Comparison of ENCODE assay signal across 9 cellular contexts in the genomic region with DNA sequence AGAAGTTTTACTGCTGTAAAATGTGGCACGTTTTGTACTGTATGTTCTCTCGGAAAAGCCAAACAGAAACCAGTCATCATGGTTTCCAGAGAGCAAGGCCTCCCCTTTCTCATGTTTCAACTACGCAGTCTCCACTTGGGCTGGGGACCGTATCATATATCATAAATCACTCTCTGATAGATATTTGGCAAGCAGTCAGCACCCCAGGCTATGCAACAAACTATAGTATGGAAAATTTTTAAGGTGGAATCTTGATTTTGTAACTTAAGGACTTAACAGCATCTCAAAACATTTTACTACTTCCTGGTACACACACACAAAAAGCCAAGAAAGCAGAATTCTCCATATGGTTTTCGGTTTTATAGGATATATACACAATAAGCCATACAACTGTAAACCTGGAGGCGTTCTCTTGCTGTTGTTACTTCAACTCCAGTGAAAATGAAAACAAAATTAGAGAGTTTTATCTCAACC.
A peak's percentile ranks its signal among the peaks of the same experiment; 100 is the strongest.
DNase-seq lines count a peak whose midpoint lies in the region; ATAC-seq and TF ChIP-seq lines count a peak whose summit lies in the region.
"Had no signal": no experiment of that assay in that cellular context is flagged by ENCODE, and none has a peak within 500 bp of the region (broad histone marks: within the 10 kb centered on the region; RNA-seq: fewer than 3 reads in every experiment).

No MANE protein-coding gene starts in this region.

- H3K4me1 Mint-ChIP-seq in stimulated activated naive CD8-positive, alpha-beta T cell treated with anti-CD3 and anti-CD28 coated beads, Interleukin-15, amount 100 ng/mL, for 72 hours = no peaks in the 10 kb centered on the region

- no peak overlapping the region for H3K4me3 Mint-ChIP-seq in stimulated activated naive CD8-positive, alpha-beta T cell treated with anti-CD3 and anti-CD28 coated beads, Interleukin-15, amount 100 ng/mL, for 72 hours

- H3K27me3 Mint-ChIP-seq in stimulated activated naive CD8-positive, alpha-beta T cell treated with anti-CD3 and anti-CD28 coated beads, Interleukin-15, amount 100 ng/mL, for 72 hours = no peaks in the 10 kb centered on the region

- H3K27ac Mint-ChIP-seq in stimulated activated naive CD8-positive, alpha-beta T cell treated with anti-CD3 and anti-CD28 coated beads, Interleukin-15, amount 100 ng/mL, for 72 hours = no peak overlapping the region

- DNase-seq in Daoy (ENCODE audit: low read depth) (peak; percentile 57), NCI-H510A treated with DMSO at 0.1 percent for 48 hours (lab: John Stamatoyannopoulos, UW) (peak; percentile 74), fibroblast of peridontal ligament (ENCODE audit: extremely low read depth) (peak; percentile 50), retinal pigment epithelial cell (ENCODE audit: low read depth) (peak; percentile 18), GM10266 (ENCODE audit: extremely low spot score) (no peak)
- DNase-seq in stimulated activated naive CD8-positive, alpha-beta T cell treated with anti-CD3 and anti-CD28 coated beads, Interleukin-15, amount 100 ng/mL, for 72 hours = no peak
- DNase-seq in stimulated activated CD4-positive, alpha-beta T cell treated with anti-CD3 and anti-CD28 coated beads, Interleukin-15, amount 100 ng/mL, for 24 hours = no peak

- peaks cover 0 to 10% of the 10 kb centered on the region in 2 donors for H3K9me3 Mint-ChIP-seq in stimulated activated naive CD8-positive, alpha-beta T cell treated with anti-CD3 and anti-CD28 coated beads, Interleukin-15, amount 100 ng/mL, for 72 hours

- ATAC-seq in stimulated activated naive CD8-positive, alpha-beta T cell treated with anti-CD3 and anti-CD28 coated beads, Interleukin-15, amount 100 ng/mL, for 72 hours = no peak
- ATAC-seq in GM18873 (IDR thresholded peaks at IDR 0.05; ENCODE audit: low FRiP score, unreplicated experiment) = no peak
- ATAC-seq: activated CD4-positive, CD25-positive, alpha-beta regulatory T cell treated with anti-CD3 and anti-CD28 coated beads, Interleukin-2, amount 50 U/mL, for 24 hours had no signal

- H3K4me3 ChIP-seq in retinal pigment epithelial cell (ENCODE audit: low read length) = no peak overlapping the region

- TF ChIP-seq CTCF in retinal pigment epithelial cell (conservative IDR thresholded peaks at IDR 0.05; ENCODE audit: low read depth, low read length) = no peak
- TF ChIP-seq CTCF in GM10266 (IDR thresholded peaks at IDR 0.05; ENCODE audit: control insufficient read depth, insufficient read depth, low read depth, missing control alignments) = no peak

Comparison
In these comparisons a context has a peak if more than half of its experiments do, and no peak if none do; other contexts are left out.
1. DNase-seq: peak in Daoy (single experiment), NCI-H510A treated with DMSO at 0.1 percent for 48 hours (single experiment), fibroblast of peridontal ligament (single experiment) and retinal pigment epithelial cell (single experiment); none in GM10266 (single experiment), stimulated activated naive CD8-positive, alpha-beta T cell treated with anti-CD3 and anti-CD28 coated beads, Interleukin-15, amount 100 ng/mL, for 72 hours (0 of 2) and stimulated activated CD4-positive, alpha-beta T cell treated with anti-CD3 and anti-CD28 coated beads, Interleukin-15, amount 100 ng/mL, for 24 hours (single experiment).